Comparison of ENCODE assay signal across 9 cellular contexts in genomic region chr3:32165442-32165841, GRCh38.
"Had no signal": no experiment of that assay in that cellular context is flagged by ENCODE, and none has a peak within 500 bp of the region (broad histone marks: within the 10 kb centered on the region; RNA-seq: fewer than 3 reads in every experiment).

No MANE protein-coding gene starts in this region.

- H3K4me1 ChIP-seq: HAP-1 had no signal

- H3K4me3 Mint-ChIP-seq: HFFc6, IgD-negative memory B cell had no signal

- ATAC-seq: HCT116 had no signal

- DNase-seq: GM23248, GOT3, H7, HFFc6, KBM-7 had no signal

- H2AFZ ChIP-seq: GM23248 had no signal

- H3K27me3 Mint-ChIP-seq: IgD-negative memory B cell had no signal

- H3K9ac ChIP-seq: GM23248 had no signal

- H3K27ac ChIP-seq: GM23248, HL-60 had no signal

- H3K27ac Mint-ChIP-seq: HFFc6, IgD-negative memory B cell had no signal

- H3K4me1 Mint-ChIP-seq: IgD-negative memory B cell had no signal

- H3K9me3 ChIP-seq: HAP-1 had no signal

- H3K4me3 ChIP-seq: GM23248, HAP-1 had no signal
